1 cellular context compared by ENCODE assay signal in the genomic region with DNA sequence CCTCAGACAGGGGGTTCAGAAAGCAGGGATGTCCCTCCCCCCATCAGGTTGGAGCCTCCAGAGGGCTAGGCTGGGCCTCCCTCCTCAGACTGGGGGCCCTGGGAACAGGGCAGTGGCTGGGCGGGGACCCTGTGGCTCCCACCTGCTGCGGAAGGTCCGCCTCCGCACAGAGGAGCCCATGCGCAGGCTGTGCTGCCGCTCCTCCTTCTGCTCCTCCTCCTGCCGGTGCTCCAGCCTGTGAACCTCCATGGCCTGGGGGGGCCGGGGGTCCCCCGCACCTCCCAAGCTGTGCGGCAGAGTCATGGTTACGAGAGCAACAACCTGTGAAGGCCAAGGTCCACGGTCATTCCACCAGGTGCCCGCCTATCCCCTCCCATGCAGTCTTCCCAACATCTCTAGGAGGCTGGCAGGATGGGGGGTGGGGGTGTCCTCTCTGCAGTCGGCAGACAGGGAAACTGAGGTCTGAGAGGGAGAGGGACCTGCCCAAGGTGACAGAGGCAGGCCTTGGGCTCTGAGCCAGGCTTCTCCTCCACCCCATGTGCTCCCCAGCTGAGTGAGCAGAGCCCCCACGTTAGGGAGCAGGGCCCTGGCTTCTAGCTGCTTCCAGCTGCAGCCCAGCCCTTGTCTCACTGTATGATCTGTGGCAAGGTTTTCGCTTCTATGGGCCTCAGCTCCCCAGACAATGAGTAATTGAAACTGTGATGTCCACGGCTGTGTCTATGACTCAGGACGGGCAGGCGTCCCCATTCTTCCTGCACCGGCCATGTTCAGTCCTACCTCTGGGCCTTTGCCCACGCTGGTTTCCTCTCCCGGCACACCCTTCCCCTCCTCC.
TF ChIP-seq lines count a peak whose summit lies in the region.

No MANE protein-coding gene starts in this region.

TF ChIP-seq in endothelial cell of umbilical vein, 7 proteins besides CTCF, POLR2A, EP300 and RAD21 (continued from another document):
- TF ChIP-seq JUN (IDR thresholded peaks at IDR 0.05; ENCODE audit: borderline replicate concordance, insufficient read depth, insufficient read length, low read depth): peak; percentile 9
- peak; percentile 46 for TF ChIP-seq GATA2 (IDR thresholded peaks at IDR 0.05; ENCODE audit: insufficient read depth, insufficient read length, low read depth, low read length)
- TF ChIP-seq, protein P1, sequence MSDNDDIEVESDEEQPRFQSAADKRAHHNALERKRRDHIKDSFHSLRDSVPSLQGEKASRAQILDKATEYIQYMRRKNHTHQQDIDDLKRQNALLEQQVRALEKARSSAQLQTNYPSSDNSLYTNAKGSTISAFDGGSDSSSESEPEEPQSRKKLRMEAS (IDR thresholded peaks at IDR 0.05; ENCODE audit: insufficient read depth, insufficient read length): no peak
